ENCODE assay signal across 30 cellular contexts in genomic region chr4:40934671-40935070, GRCh38.
"Had no signal": no experiment of that assay in that cellular context is flagged by ENCODE, and none has a peak within 500 bp of the region (broad histone marks: within the 10 kb centered on the region; RNA-seq: fewer than 3 reads in every experiment).

No MANE protein-coding gene starts in this region.

- ATAC-seq: activated naive CD8-positive, alpha-beta T cell treated with anti-CD3 and anti-CD28 coated beads, Interleukin-2, amount 50 U/mL, for 24 hours; body of pancreas; effector memory CD8-positive, alpha-beta T cell; gastrocnemius medialis; left lung; naive thymus-derived CD8-positive, alpha-beta T cell; stimulated activated memory B cell treated with anti-CD40 and anti-IgM and Interleukin-4, amounts not matched to agents 10 μg/mL and 1 μg/mL and 100 μg/mL, for 72 hours had no signal

- H3K27ac ChIP-seq: body of pancreas, cardiac muscle cell, esophagus muscularis mucosa, gastrocnemius medialis, left lung, sigmoid colon, thoracic aorta, vagina had no signal

- H3K9me3 Mint-ChIP-seq: activated naive CD4-positive, alpha-beta T cell treated with anti-CD3 and anti-CD28 coated beads for 36 hours; activated naive CD8-positive, alpha-beta T cell treated with anti-CD3 and anti-CD28 coated beads, Interleukin-2, amount 50 U/mL, for 24 hours; effector memory CD8-positive, alpha-beta T cell; immature natural killer cell; mesothelial cell of epicardium; naive thymus-derived CD8-positive, alpha-beta T cell; stimulated activated memory B cell treated with anti-CD40 and anti-IgM and Interleukin-4, amounts not matched to agents 10 μg/mL and 1 μg/mL and 100 μg/mL, for 72 hours; T-helper 1 cell treated with Interleukin-12 subunit alpha and Interleukin-12 subunit beta and Interleukin-4 antibody, amounts not matched to agents 30 μg/mL and 1 μg/mL, for 36 hours; type B pancreatic cell had no signal

- H3K27me3 Mint-ChIP-seq: progenitor cell of endocrine pancreas, type B pancreatic cell had no signal

- H3K36me3 Mint-ChIP-seq: immature natural killer cell; mesothelial cell of epicardium; naive thymus-derived CD8-positive, alpha-beta T cell; stimulated activated memory B cell treated with anti-CD40 and anti-IgM and Interleukin-4, amounts not matched to agents 10 μg/mL and 1 μg/mL and 100 μg/mL, for 72 hours; type B pancreatic cell had no signal

- H3K36me3 ChIP-seq: cardiac muscle cell, gastrocnemius medialis, thoracic aorta, vagina had no signal

- H3K4me1 Mint-ChIP-seq: activated naive CD8-positive, alpha-beta T cell treated with anti-CD3 and anti-CD28 coated beads, Interleukin-2, amount 50 U/mL, for 24 hours; immature natural killer cell; naive thymus-derived CD8-positive, alpha-beta T cell; stimulated activated memory B cell treated with anti-CD40 and anti-IgM and Interleukin-4, amounts not matched to agents 10 μg/mL and 1 μg/mL and 100 μg/mL, for 72 hours had no signal

- H3K4me3 Mint-ChIP-seq: activated naive CD4-positive, alpha-beta T cell treated with anti-CD3 and anti-CD28 coated beads for 36 hours; activated naive CD8-positive, alpha-beta T cell treated with anti-CD3 and anti-CD28 coated beads, Interleukin-2, amount 50 U/mL, for 24 hours; effector memory CD8-positive, alpha-beta T cell; immature natural killer cell; mesothelial cell of epicardium; naive thymus-derived CD8-positive, alpha-beta T cell; stimulated activated memory B cell treated with anti-CD40 and anti-IgM and Interleukin-4, amounts not matched to agents 10 μg/mL and 1 μg/mL and 100 μg/mL, for 72 hours; T-helper 1 cell treated with Interleukin-12 subunit alpha and Interleukin-12 subunit beta and Interleukin-4 antibody, amounts not matched to agents 30 μg/mL and 1 μg/mL, for 36 hours; type B pancreatic cell had no signal

- DNase-seq: activated CD4-positive, alpha-beta T cell treated with anti-CD3 and anti-CD28 coated beads for 4 hours; activated CD4-positive, alpha-beta T cell treated with anti-CD3 and anti-CD28 coated beads, Interleukin-2, amount 50 U/mL, for 48 hours; activated CD4-positive, CD25-positive, alpha-beta regulatory T cell; activated CD8-positive, alpha-beta memory T cell treated with anti-CD3 and anti-CD28 coated beads, Interleukin-2, amount 50 U/mL, for 48 hours; activated naive CD4-positive, alpha-beta T cell treated with anti-CD3 and anti-CD28 coated beads for 36 hours; activated naive CD8-positive, alpha-beta T cell treated with anti-CD3 and anti-CD28 coated beads, Interleukin-2, amount 50 U/mL, for 24 hours; activated T-cell treated with anti-CD3 and anti-CD28 coated beads, Interleukin-2, amount 50 U/mL, for 48 hours; anterior cingulate cortex; body of pancreas; effector memory CD8-positive, alpha-beta T cell; gastrocnemius medialis; hippocampal formation; immature natural killer cell; left lung; naive thymus-derived CD8-positive, alpha-beta T cell; retina; sigmoid colon; stimulated activated CD4-positive, alpha-beta T cell treated with anti-CD3 and anti-CD28 coated beads, Interleukin-15, amount 100 ng/mL, for 24 hours; T1000 had no signal

- H3K4me1 ChIP-seq: body of pancreas, left lung, vagina had no signal

- H3K27ac Mint-ChIP-seq: activated naive CD4-positive, alpha-beta T cell treated with anti-CD3 and anti-CD28 coated beads for 36 hours; activated naive CD8-positive, alpha-beta T cell treated with anti-CD3 and anti-CD28 coated beads, Interleukin-2, amount 50 U/mL, for 24 hours; effector memory CD8-positive, alpha-beta T cell; immature natural killer cell; mesothelial cell of epicardium; naive thymus-derived CD8-positive, alpha-beta T cell; progenitor cell of endocrine pancreas; stimulated activated memory B cell treated with anti-CD40 and anti-IgM and Interleukin-4, amounts not matched to agents 10 μg/mL and 1 μg/mL and 100 μg/mL, for 72 hours; T-helper 1 cell treated with Interleukin-12 subunit alpha and Interleukin-12 subunit beta and Interleukin-4 antibody, amounts not matched to agents 30 μg/mL and 1 μg/mL, for 36 hours; type B pancreatic cell had no signal

- H3K4me3 ChIP-seq: body of pancreas, cardiac muscle cell, esophagus muscularis mucosa, gastrocnemius medialis, left lung, lung, sigmoid colon, smooth muscle cell, thoracic aorta, vagina had no signal

- H3K4me2 ChIP-seq: smooth muscle cell had no signal

- H3K27me3 ChIP-seq: body of pancreas, cardiac muscle cell, esophagus muscularis mucosa, gastrocnemius medialis, left lung, sigmoid colon, vagina had no signal

- H3K9me3 ChIP-seq: body of pancreas, esophagus muscularis mucosa, gastrocnemius medialis, left lung, sigmoid colon, thoracic aorta, vagina had no signal
